Comparison of ENCODE assay signal across 8 cellular contexts in the genomic region with DNA sequence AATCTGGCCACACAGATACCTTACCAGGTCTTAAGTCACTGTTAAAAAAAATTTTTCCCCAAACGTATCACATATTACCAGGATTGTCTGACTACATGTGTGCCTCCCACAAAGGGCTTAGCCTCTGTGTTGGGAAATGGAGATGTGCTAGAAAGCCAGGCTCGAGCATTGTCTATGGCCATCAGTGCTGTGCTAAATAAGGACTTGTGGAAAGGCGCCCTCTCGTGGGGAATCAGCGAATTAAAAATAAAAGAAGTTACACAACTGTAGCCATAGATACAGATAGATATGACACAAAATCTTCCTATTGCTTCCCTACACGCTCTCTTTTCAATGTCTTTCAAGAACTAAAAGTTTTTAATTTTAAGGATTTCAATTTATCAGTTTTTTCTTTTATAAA. TPM values are rescaled to one million over a fixed set of nuclear protein-coding genes. Genes with fewer than 3 reads are reported as not detected.
DNase-seq lines count a peak whose midpoint lies in the region; ATAC-seq lines count a peak whose summit lies in the region.

No MANE protein-coding gene starts in this region.

- H3K27ac Mint-ChIP-seq in CD4-positive, CD25-positive, alpha-beta regulatory T cell: peak overlapping the region in 1 of 3 donors; percentile 79

- H3K4me3 ChIP-seq in CD4-positive, CD25-positive, alpha-beta regulatory T cell (ENCODE audit: low read depth, low read length): no peak overlapping the region
- H3K4me3 ChIP-seq in skeletal muscle cell (ENCODE audit: low read depth, low read length): no peak overlapping the region

- peaks cover 8% of the 10 kb centered on the region for H3K4me1 ChIP-seq in CD4-positive, CD25-positive, alpha-beta regulatory T cell (ENCODE audit: control insufficient read depth, insufficient read depth, low read length, poor library complexity, severe bottlenecking)

- peaks cover 7% of the 10 kb centered on the region for H3K27me3 ChIP-seq in CD4-positive, CD25-positive, alpha-beta regulatory T cell (ENCODE audit: control insufficient read depth, insufficient read depth, low read length)

- peaks cover 0 to 5% (median 0%) of the 10 kb centered on the region in 7 donors for H3K9me3 Mint-ChIP-seq in CD4-positive, CD25-positive, alpha-beta regulatory T cell

- H3K36me3 Mint-ChIP-seq in CD4-positive, CD25-positive, alpha-beta regulatory T cell: no peaks in the 10 kb centered on the region

- no peaks in the 10 kb centered on the region for H3K36me3 ChIP-seq in CD4-positive, CD25-positive, alpha-beta regulatory T cell (ENCODE audit: control insufficient read depth, insufficient read depth, low read length)

- peak; percentile 33 to 77 (median 57) for DNase-seq in CD4-positive, CD25-positive, alpha-beta regulatory T cell
- DNase-seq in HT1080 (ENCODE audit: low read depth) (peak; percentile 46), RPMI7951 (ENCODE audit: low read depth) (peak; percentile 70), head of caudate nucleus (peak in 29 of 42 donors; percentile 6 to 81 (median 44)), skeletal muscle cell (ENCODE audit: low read depth) (peak; percentile 4)
- DNase-seq in activated effector memory CD4-positive, alpha-beta T cell treated with Interleukin-2 at 50 U/mL for 16 hours: peak; percentile 39

- no peak overlapping the region for H3K27ac ChIP-seq in CD4-positive, CD25-positive, alpha-beta regulatory T cell (ENCODE audit: insufficient read depth, low read length, poor library complexity, severe bottlenecking)

- peaks cover 4 to 27% (median 18%) of the 10 kb centered on the region in 4 donors for H3K4me1 Mint-ChIP-seq in CD4-positive, CD25-positive, alpha-beta regulatory T cell

- peaks cover 10% of the 10 kb centered on the region for H3K27me3 Mint-ChIP-seq in CD4-positive, CD25-positive, alpha-beta regulatory T cell

- intact Hi-C loops in head of caudate nucleus (cut with DNase I): no loop called here

- H3K9me3 ChIP-seq in CD4-positive, CD25-positive, alpha-beta regulatory T cell (ENCODE audit: control insufficient read depth in 2 of 2, low read length in 2 of 2): peaks cover 0 to 2% of the 10 kb centered on the region in 2 experiments

- peak in 1 of 2 donors; percentile 46 for ATAC-seq in CD4-positive, CD25-positive, alpha-beta regulatory T cell (ENCODE audit: low read depth in 2 of 2)
- ATAC-seq in HG03175 (IDR thresholded peaks at IDR 0.05; ENCODE audit: unreplicated experiment): no peak
- ATAC-seq in GM21390 (IDR thresholded peaks at IDR 0.05; ENCODE audit: unreplicated experiment): no peak

- peak overlapping the region in 3 of 4 donors; percentile 36 to 88 (median 66) for H3K4me3 Mint-ChIP-seq in CD4-positive, CD25-positive, alpha-beta regulatory T cell

RNA-seq across cellular contexts. Expression of gene CRNN, which starts 47.5 kb away (rescaled TPM):
- total RNA-seq in CD4-positive, CD25-positive, alpha-beta regulatory T cell: not detected
- polyA plus RNA-seq in CD4-positive, CD25-positive, alpha-beta regulatory T cell: not detected
- not detected in 2 replicates for total RNA-seq in HT1080 (2014; rRNA removed; shearing (Covaris generic))
- polyA plus RNA-seq in HT1080 (2015; cell fraction: cytosol; rRNA removed): not detected in 2 replicates
- polyA plus RNA-seq in HT1080 (2015; cell fraction: nucleus; rRNA removed): not detected in 2 replicates
- not detected in 2 replicates for total RNA-seq in RPMI7951 (2014; rRNA removed; shearing (Covaris generic))

RNA-seq across cellular contexts. Expression of gene LCE5A, which starts 49.1 kb away (rescaled TPM):
- not detected for total RNA-seq in CD4-positive, CD25-positive, alpha-beta regulatory T cell
- not detected for polyA plus RNA-seq in CD4-positive, CD25-positive, alpha-beta regulatory T cell
- total RNA-seq in HT1080 (2014; rRNA removed; shearing (Covaris generic)): not detected in 2 replicates
- polyA plus RNA-seq in HT1080 (2015; cell fraction: cytosol; rRNA removed): not detected in 2 replicates
- polyA plus RNA-seq in HT1080 (2015; cell fraction: nucleus; rRNA removed): not detected in 2 replicates
- not detected in 2 replicates for total RNA-seq in RPMI7951 (2014; rRNA removed; shearing (Covaris generic))

RNA-seq across cellular contexts. Expression of gene CRCT1, which starts 52.7 kb away (rescaled TPM):
- not detected for total RNA-seq in CD4-positive, CD25-positive, alpha-beta regulatory T cell
- not detected for polyA plus RNA-seq in CD4-positive, CD25-positive, alpha-beta regulatory T cell
- total RNA-seq in HT1080 (2014; rRNA removed; shearing (Covaris generic)): not detected in 2 replicates
- polyA plus RNA-seq in HT1080 (2015; cell fraction: cytosol; rRNA removed): 0.13 TPM in 1 of 2 replicates, not detected in the other
- not detected in 2 replicates for polyA plus RNA-seq in HT1080 (2015; cell fraction: nucleus; rRNA removed)
- not detected in 2 replicates for total RNA-seq in RPMI7951 (2014; rRNA removed; shearing (Covaris generic))

Comparison
In these comparisons a context has a peak if more than half of its experiments do, and no peak if none do; other contexts are left out.
1. DNase-seq: peak in every context shown above with its lines; median percentile 70 in RPMI7951; 57 in CD4-positive, CD25-positive, alpha-beta regulatory T cell; 46 in HT1080; 44 in head of caudate nucleus; 39 in activated effector memory CD4-positive, alpha-beta T cell treated with Interleukin-2 at 50 U/mL for 16 hours; 4 in skeletal muscle cell.